ENCODE assay signal across 8 cellular contexts in genomic region chr22:20857247-20857643, GRCh38. TPM values are rescaled to one million over a fixed set of nuclear protein-coding genes. Genes with fewer than 3 reads are reported as not detected.
A peak's percentile ranks its signal among the peaks of the same experiment; 100 is the strongest.
DNase-seq lines count a peak whose midpoint lies in the region; ATAC-seq, FAIRE-seq and TF ChIP-seq lines count a peak whose summit lies in the region.

No MANE protein-coding gene starts in this region.

- no peaks in the 10 kb centered on the region for H3F3A ChIP-seq in OCI-LY1 (ENCODE audit: insufficient read depth, low read length)

- peaks cover 21% of the 10 kb centered on the region for H3K36me3 Mint-ChIP-seq in CD8-positive, alpha-beta T cell

- no peak overlapping the region for H2AFZ ChIP-seq in OCI-LY1 (ENCODE audit: low read length)
- no peak overlapping the region for H2AFZ ChIP-seq in osteoblast (ENCODE audit: low read length)

- no peak for DNase-seq in CD8-positive, alpha-beta T cell
- DNase-seq in osteoblast (ENCODE audit: insufficient read length, low spot score, missing footprints) (peak; percentile 91), NCI-H1092 treated with DMSO at 0.1 percent for 48 hours (lab: John Stamatoyannopoulos, UW) (no peak), NCI-H2107 (lab: John Stamatoyannopoulos, UW) (no peak), urothelium cell line (ENCODE audit: low spot score) (no peak)

- peak overlapping the region; percentile 19 for H3K27ac Mint-ChIP-seq in CD8-positive, alpha-beta T cell

- no peak for FAIRE-seq in urothelium cell line (lab: Jason Lieb, UNC)

- no peaks in the 10 kb centered on the region for H3K9me3 Mint-ChIP-seq in CD8-positive, alpha-beta T cell

- intact Hi-C loops in CD8-positive, alpha-beta T cell (cut with DNase I, micrococcal nuclease): loop anchor here in 1 of 2 experiments (5.0 kb wide), 2 partner anchors 1375 to 1735 kb away; partner anchors contain the start of gene DGCR2

- H3K4me3 Mint-ChIP-seq in CD8-positive, alpha-beta T cell: peak overlapping the region; percentile 91

- no peak for TF ChIP-seq CTCF in CD8-positive, alpha-beta T cell (IDR thresholded peaks at IDR 0.05)
- TF ChIP-seq CTCF in OCI-LY1 (IDR thresholded peaks at IDR 0.05; ENCODE audit: low read length): no peak
- no peak for TF ChIP-seq CTCF in osteoblast (IDR thresholded peaks at IDR 0.05; ENCODE audit: extremely low read depth, low read depth, low read length)

- peak overlapping the region; percentile 71 for H3K4me3 ChIP-seq in CD8-positive, alpha-beta T cell (ENCODE audit: low read depth, low read length)
- H3K4me3 ChIP-seq in OCI-LY1 (ENCODE audit: low read depth, low read length, poor library complexity, severe bottlenecking) (peak overlapping the region; percentile 93), endocrine pancreas (ENCODE audit: control insufficient read depth, insufficient read depth, low read length) (peak overlapping the region; percentile 96), osteoblast (ENCODE audit: insufficient read depth, low read length) (peak overlapping the region; percentile 83)

- H3K79me2 ChIP-seq in OCI-LY1 (ENCODE audit: insufficient read depth, low read length) (peaks cover 60% of the 10 kb centered on the region), osteoblast (ENCODE audit: insufficient read depth, low read length) (peaks cover 76% of the 10 kb centered on the region)

- H3K4me2 ChIP-seq in OCI-LY1 (ENCODE audit: low read length) (peak overlapping the region; percentile 98), osteoblast (ENCODE audit: insufficient read depth, low read length) (peak overlapping the region; percentile 100)

- CTCF ChIA-PET in CD8-positive, alpha-beta T cell (lab: Charles Lee): interaction anchor here (1.4 to 1.5 kb wide), 2 partner anchors 12 to 29 kb away, joined by 3 read pairs; no protein-coding TSS in a partner anchor

- peaks cover 66% of the 10 kb centered on the region for H3K4me1 Mint-ChIP-seq in CD8-positive, alpha-beta T cell (ENCODE audit: low read depth)

- H3K27ac ChIP-seq in CD8-positive, alpha-beta T cell (ENCODE audit: low read depth, low read length): no peak overlapping the region
- H3K27ac ChIP-seq in OCI-LY1 (ENCODE audit: low read depth, low read length, poor library complexity, severe bottlenecking) (no peak overlapping the region), osteoblast (ENCODE audit: low read depth, low read length) (peak overlapping the region; percentile 60)

- no peaks in the 10 kb centered on the region for H3K9me3 ChIP-seq in CD8-positive, alpha-beta T cell (ENCODE audit: low read length)
- H3K9me3 ChIP-seq in OCI-LY1 (ENCODE audit: low read length): no peaks in the 10 kb centered on the region
- no peaks in the 10 kb centered on the region for H3K9me3 ChIP-seq in endocrine pancreas (ENCODE audit: control insufficient read depth, low read length)
- H3K9me3 ChIP-seq in osteoblast (ENCODE audit: low read depth, low read length): no peaks in the 10 kb centered on the region

- no peaks in the 10 kb centered on the region for H3K9me2 ChIP-seq in OCI-LY1 (ENCODE audit: low read depth, low read length)

- no peaks in the 10 kb centered on the region for H4K20me1 ChIP-seq in OCI-LY1 (ENCODE audit: insufficient read depth, low read length)
- peaks cover 48% of the 10 kb centered on the region for H4K20me1 ChIP-seq in osteoblast (ENCODE audit: insufficient read depth, low read length)

- peaks cover 37% of the 10 kb centered on the region for H3K4me1 ChIP-seq in CD8-positive, alpha-beta T cell (ENCODE audit: insufficient read depth, low read length)
- H3K4me1 ChIP-seq in OCI-LY1 (ENCODE audit: insufficient read depth, low read length, severe bottlenecking): peaks cover 40% of the 10 kb centered on the region
- H3K4me1 ChIP-seq in endocrine pancreas (ENCODE audit: control insufficient read depth, insufficient read depth, low read length): peaks cover 10% of the 10 kb centered on the region
- H3K4me1 ChIP-seq in osteoblast (ENCODE audit: insufficient read depth, low read length): peaks cover 26% of the 10 kb centered on the region

- H3K27me3 ChIP-seq in CD8-positive, alpha-beta T cell (ENCODE audit: insufficient read depth, low read length): no peaks in the 10 kb centered on the region
- H3K27me3 ChIP-seq in OCI-LY1 (ENCODE audit: insufficient read depth, low read length): no peaks in the 10 kb centered on the region
- H3K27me3 ChIP-seq in endocrine pancreas (ENCODE audit: control insufficient read depth, insufficient read depth, low read length): no peaks in the 10 kb centered on the region
- H3K27me3 ChIP-seq in osteoblast (ENCODE audit: insufficient read depth, low read length): no peaks in the 10 kb centered on the region

- ATAC-seq in CD8-positive, alpha-beta T cell: no peak
- no peak for ATAC-seq in GM18867 (IDR thresholded peaks at IDR 0.05; ENCODE audit: unreplicated experiment)

- no peaks in the 10 kb centered on the region for H3K36me3 ChIP-seq in CD8-positive, alpha-beta T cell (ENCODE audit: insufficient read depth, low read length)
- H3K36me3 ChIP-seq in OCI-LY1 (ENCODE audit: insufficient read depth, low read length): 0 out of 2 replicates have a peak, but pooled peaks cover 2% of the 10 kb centered on the region
- no peaks in the 10 kb centered on the region for H3K36me3 ChIP-seq in endocrine pancreas (ENCODE audit: control insufficient read depth, insufficient read depth, low read length)
- no peaks in the 10 kb centered on the region for H3K36me3 ChIP-seq in osteoblast (ENCODE audit: insufficient read depth, low read length)

- H3K27me3 Mint-ChIP-seq in CD8-positive, alpha-beta T cell (ENCODE audit: low read depth): no peaks in the 10 kb centered on the region

- POLR2A ChIA-PET in CD8-positive, alpha-beta T cell (lab: Charles Lee): no interaction called here

- H3K9ac ChIP-seq in OCI-LY1 (ENCODE audit: low read length) (peak overlapping the region; percentile 86), endocrine pancreas (ENCODE audit: control insufficient read depth, insufficient read depth, low read length) (no peak overlapping the region)

RNA-seq across cellular contexts. Expression of gene PI4KA, which starts 1.4 kb away (rescaled TPM):
- total RNA-seq in CD8-positive, alpha-beta T cell: 100 to 1,000 TPM; 154 to 155 TPM
- total RNA-seq in osteoblast: 61.9 and 63.4 TPM in 2 replicates

RNA-seq across cellular contexts. Expression of gene SNAP29, which starts 1.6 kb away (rescaled TPM):
- 10 to 100 TPM; 16.5 to 17.1 TPM for total RNA-seq in CD8-positive, alpha-beta T cell
- 13.0 and 15.3 TPM in 2 replicates for total RNA-seq in osteoblast

RNA-seq across cellular contexts. Expression of gene CRKL, which starts 60.0 kb away (rescaled TPM):
- total RNA-seq in CD8-positive, alpha-beta T cell: 10 to 100 TPM; 57.7 to 60.2 TPM
- 31.2 and 38.4 TPM in 2 replicates for total RNA-seq in osteoblast
